ENCODE assay signal across 1 cellular context in genomic region chr2:191521608-191522208, GRCh38.
TF ChIP-seq lines count a peak whose summit lies in the region.

No MANE protein-coding gene starts in this region.

TF ChIP-seq in liver, 16 proteins besides CTCF, POLR2A, EP300 and RAD21 (continued from another document):
- no peak for TF ChIP-seq ATF3 (IDR thresholded peaks at IDR 0.05)
- TF ChIP-seq EGR1 (IDR thresholded peaks at IDR 0.05; ENCODE audit: low read depth in 2 of 2), result no peak
- TF ChIP-seq NR2F2 (IDR thresholded peaks at IDR 0.05), result no peak
- TF ChIP-seq YY1 (IDR thresholded peaks at IDR 0.05), result no peak
- TF ChIP-seq ZBTB33 (IDR thresholded peaks at IDR 0.05), result no peak
TF ChIP-seq in liver: peak in this region for 0.
